Comparison of ENCODE assay signal across 20 cellular contexts in genomic region chr16:723695-724094, GRCh38. TPM values are rescaled to one million over a fixed set of nuclear protein-coding genes. Genes with fewer than 3 reads are reported as not detected.
DNase-seq lines count a peak whose midpoint lies in the region; ATAC-seq, FAIRE-seq and TF ChIP-seq lines count a peak whose summit lies in the region.
"Had no signal": no experiment of that assay in that cellular context is flagged by ENCODE, and none has a peak within 500 bp of the region (broad histone marks: within the 10 kb centered on the region; RNA-seq: fewer than 3 reads in every experiment).

No MANE protein-coding gene starts in this region.

- no peak overlapping the region for H3K4me3 ChIP-seq in HepG2 (replicated peaks in 1 of 3; ENCODE audit: insufficient read depth in 1 of 3, low read depth in 2 of 3, low read length in 3 of 3)
- no peak overlapping the region for H3K4me3 ChIP-seq in right lobe of liver
- H3K4me3 ChIP-seq in Karpas-422 (ENCODE audit: low read length), result peak overlapping the region; percentile 35; the same call in 1 of the 2 replicates
- no peak overlapping the region for H3K4me3 ChIP-seq in uterus

- BruUV-seq in HepG2 (replicated peaks; lab: Mats Ljungman, UMichigan), result no TSS peak

- POLR2A ChIA-PET in HepG2 (lab: Yijun Ruan, JAX), result no interaction called here

- intact Hi-C loops in HepG2 (cut with micrococcal nuclease; ENCODE audit: unreplicated experiment) (no loop called here), right lobe of liver (cut with DNase I) (no loop called here), uterus (cut with DNase I; ENCODE audit: low total_unique reads) (no loop called here)

- no peaks in the 10 kb centered on the region for H3K27me3 Mint-ChIP-seq in central memory CD8-positive, alpha-beta T cell
- peaks cover 17% of the 10 kb centered on the region for H3K27me3 Mint-ChIP-seq in glutamatergic neuron (ENCODE audit: unreplicated experiment)

- no peak overlapping the region for H2AFZ ChIP-seq in HepG2 (ENCODE audit: low read length)
- H2AFZ ChIP-seq in Karpas-422 (ENCODE audit: low read length), result no peak overlapping the region

- ATAC-seq in HepG2 (no peak), right lobe of liver (no peak), GM19452 (IDR thresholded peaks at IDR 0.05; ENCODE audit: unreplicated experiment) (no peak)
- ATAC-seq in central memory CD8-positive, alpha-beta T cell (replicated peaks; ENCODE audit: extremely low read depth, poor library complexity, severe bottlenecking), result no peak
- ATAC-seq: HCT116 had no signal

- no peaks in the 10 kb centered on the region for H3K9me3 ChIP-seq in HepG2 (ENCODE audit: low read length)
- H3K9me3 ChIP-seq in right lobe of liver, result no peaks in the 10 kb centered on the region
- no peaks in the 10 kb centered on the region for H3K9me3 ChIP-seq in Karpas-422 (ENCODE audit: low read length)
- H3K9me3 ChIP-seq in uterus, result no peaks in the 10 kb centered on the region

- H3K9ac ChIP-seq in HepG2 (ENCODE audit: insufficient read depth, low read depth, low read length) (no peak overlapping the region), Karpas-422 (ENCODE audit: low read length) (peak overlapping the region; percentile 75)

- H3K36me3 ChIP-seq in HepG2 (replicated peaks in 1 of 2; ENCODE audit: control insufficient read depth in 1 of 2, insufficient read depth in 2 of 2, low read length in 2 of 2) (no peaks in the 10 kb centered on the region), right lobe of liver (no peaks in the 10 kb centered on the region), Karpas-422 (ENCODE audit: insufficient read depth, low read length) (0 out of 2 replicates have a peak, but pooled peaks cover 2% of the 10 kb centered on the region), uterus (no peaks in the 10 kb centered on the region)

- WGBS in HepG2 (ENCODE audit: low lambda C conversion rate), result 54% methylated on average over 3 of the region's 9 CpGs
- 82% methylated on average over 3 of the region's 9 CpGs for WGBS in right lobe of liver (ENCODE audit: insufficient coverage, low coverage, low lambda C conversion rate, missing lambda C conversion rate)

- H3K79me2 ChIP-seq in HepG2 (ENCODE audit: insufficient read depth, low read length), result no peaks in the 10 kb centered on the region
- H3K79me2 ChIP-seq in Karpas-422 (ENCODE audit: low read length), result peaks cover 22% of the 10 kb centered on the region; the same call in 1 of the 2 replicates

- H3K9me3 Mint-ChIP-seq in central memory CD8-positive, alpha-beta T cell, result no peaks in the 10 kb centered on the region
- peaks cover 9% of the 10 kb centered on the region for H3K9me3 Mint-ChIP-seq in glutamatergic neuron (ENCODE audit: unreplicated experiment)

- in situ Hi-C loops in HepG2 (cut with HindIII; ENCODE audit: extremely low pct_ligation_motif_present, low pct_unique_long_range_greater_than_20kb), result no loop called here

- H3K27me3 ChIP-seq in HepG2 (ENCODE audit: control insufficient read depth in 1 of 2, insufficient read depth in 2 of 2, low read length in 2 of 2), result peaks cover 0 to 3% of the 10 kb centered on the region in 2 experiments; a peak in 1 of 5 replicates
- no peaks in the 10 kb centered on the region for H3K27me3 ChIP-seq in right lobe of liver
- H3K27me3 ChIP-seq in Karpas-422 (ENCODE audit: low read length), result no peaks in the 10 kb centered on the region
- peaks cover 0 to 26% of the 10 kb centered on the region in 2 donors for H3K27me3 ChIP-seq in uterus

- H3K27ac ChIP-seq in HepG2 (ENCODE audit: extremely low read length, insufficient read depth, low read length), result no peak overlapping the region
- no peak overlapping the region for H3K27ac ChIP-seq in right lobe of liver
- peak overlapping the region; percentile 91 for H3K27ac ChIP-seq in Karpas-422 (ENCODE audit: low read length)
- no peak overlapping the region for H3K27ac ChIP-seq in uterus

- DNase-seq in HepG2 (ENCODE audit: low spot score), result no peak
- DNase-seq in right lobe of liver, result no peak
- peak; percentile 52 for DNase-seq in Karpas-422
- DNase-seq in central memory CD8-positive, alpha-beta T cell (ENCODE audit: low spot score in 2 of 2), result no peak
- no peak for DNase-seq in glutamatergic neuron
- no peak for DNase-seq in uterus
- no peak for DNase-seq in hippocampal formation (lab: John Stamatoyannopoulos, UW)
- DNase-seq: 8988T, AML-193, C1 segment of cervical spinal cord, Calu3, DMS 273 treated with DMSO at 0.1 percent for 48 hours, EL, KBM-7 had no signal

- H4K20me1 ChIP-seq in HepG2 (ENCODE audit: insufficient read depth, low read length) (no peaks in the 10 kb centered on the region), Karpas-422 (ENCODE audit: insufficient read depth, low read depth, low read length) (peaks cover 8% of the 10 kb centered on the region)

- H3K36me3 Mint-ChIP-seq in central memory CD8-positive, alpha-beta T cell (ENCODE audit: insufficient read depth), result peaks cover 22% of the 10 kb centered on the region
- H3K36me3 Mint-ChIP-seq in glutamatergic neuron (ENCODE audit: unreplicated experiment), result no peaks in the 10 kb centered on the region

- H3K4me2 ChIP-seq in HepG2 (ENCODE audit: low read depth, low read length) (no peak overlapping the region), Karpas-422 (ENCODE audit: low read depth, low read length, poor library complexity, severe bottlenecking) (peak overlapping the region; percentile 89)

- no peak for TF ChIP-seq RAD21 in HepG2 (CRISPR knock-in tag; IDR thresholded peaks at IDR 0.05)

- TF ChIP-seq EP300 in HepG2 (IDR thresholded peaks at IDR 0.05; ENCODE audit: low read depth in 2 of 2, low read length in 2 of 2) (no peak), HepG2 (CRISPR knock-in tag; IDR thresholded peaks at IDR 0.05; ENCODE audit: borderline replicate concordance) (no peak)

- peaks cover 25% of the 10 kb centered on the region for H3K4me1 Mint-ChIP-seq in central memory CD8-positive, alpha-beta T cell
- peaks cover 11% of the 10 kb centered on the region for H3K4me1 Mint-ChIP-seq in glutamatergic neuron (ENCODE audit: low read depth, unreplicated experiment)

- H3K27ac Mint-ChIP-seq in central memory CD8-positive, alpha-beta T cell (ENCODE audit: low read depth), result no peak overlapping the region
- no peak overlapping the region for H3K27ac Mint-ChIP-seq in glutamatergic neuron (ENCODE audit: unreplicated experiment)

- H3K4me1 ChIP-seq in HepG2 (ENCODE audit: insufficient read depth, low read length) (peaks cover 35% of the 10 kb centered on the region), right lobe of liver (peaks cover 0 to 28% (median 3%) of the 10 kb centered on the region in 4 donors), Karpas-422 (ENCODE audit: low read length) (peaks cover 83% of the 10 kb centered on the region), uterus (peaks cover 0 to 33% of the 10 kb centered on the region in 2 donors)

- no peak for TF ChIP-seq POLR2A in HepG2 (IDR thresholded peaks at IDR 0.05; ENCODE audit: insufficient read depth in 1 of 2, low read depth in 2 of 2, low read length in 2 of 2)
- no peak for TF ChIP-seq POLR2A in right lobe of liver (IDR thresholded peaks at IDR 0.05)
- no peak for TF ChIP-seq POLR2A in uterus (IDR thresholded peaks at IDR 0.05)

- TF ChIP-seq CTCF in HepG2 (CRISPR knock-in tag; IDR thresholded peaks at IDR 0.05) (no peak), right lobe of liver (IDR thresholded peaks at IDR 0.05) (no peak), glutamatergic neuron (IDR thresholded peaks at IDR 0.05; ENCODE audit: partially characterized antibody, unreplicated experiment) (no peak), uterus (IDR thresholded peaks at IDR 0.05) (no peak)

- CTCF ChIA-PET in HepG2 (lab: Yijun Ruan, JAX; ENCODE audit: low intra/inter-chr PET ratio, low total read pairs), result no interaction called here

- no peaks in the 10 kb centered on the region for H3K9me2 ChIP-seq in Karpas-422 (replicated peaks; ENCODE audit: insufficient read depth, low read length)

- peak overlapping the region; percentile 7 for H3K4me3 Mint-ChIP-seq in central memory CD8-positive, alpha-beta T cell
- H3K4me3 Mint-ChIP-seq in glutamatergic neuron (ENCODE audit: unreplicated experiment), result no peak overlapping the region

- no peak for FAIRE-seq in HepG2 (lab: Jason Lieb, UNC)
- FAIRE-seq: G401.6, GM12891, H54, HTR-8/SVneo had no signal

RNA-seq across cellular contexts. Expression of gene CCDC78, which starts 2.5 kb away (rescaled TPM):
- 0.53 TPM in 1 of 2 replicates, not detected in the other for total RNA-seq in HepG2 (2016; rRNA removed; fragmentation: Illumina TruSeq; extraction: Trizol)
- total RNA-seq in HepG2 (2016; cell fraction: cytosol; rRNA removed; fragmentation: Illumina TruSeq; extraction: Trizol; ENCODE audit: low read depth), result 0.09 and 0.40 TPM in 2 replicates
- total RNA-seq in HepG2 (2016; cell fraction: insoluble cytoplasmic fraction; rRNA removed; fragmentation: Illumina TruSeq; extraction: Trizol), result 0.48 TPM in 1 of 2 replicates, not detected in the other
- 0.28 TPM in 2 replicates for total RNA-seq in HepG2 (2016; cell fraction: membrane; rRNA removed; fragmentation: Illumina TruSeq; extraction: Trizol)
- total RNA-seq in HepG2 (2016; cell fraction: nucleus; rRNA removed; fragmentation: Illumina TruSeq; extraction: Trizol), result 0.34 and 1.4 TPM in 2 replicates
- 1.5 and 1.7 TPM in 2 replicates for polyA plus RNA-seq in HepG2 (2011; rRNA removed)
- polyA plus RNA-seq in HepG2 (2011; cell fraction: cytosol; rRNA removed), result 0.26 and 0.44 TPM in 2 replicates
- polyA plus RNA-seq in HepG2 (2011; cell fraction: nucleus; rRNA removed), result 17.5 and 23.8 TPM in 2 replicates
- polyA plus RNA-seq in HepG2 (2012), result 1.0 and 2.1 TPM in 2 replicates
- 0.11 and 0.18 TPM in 2 replicates for polyA plus RNA-seq in HepG2 (2016; cell fraction: cytosol; fragmentation: Illumina TruSeq; extraction: Trizol; ENCODE audit: low read depth)
- 0.24 and 0.57 TPM in 2 replicates for polyA plus RNA-seq in HepG2 (2016; cell fraction: insoluble cytoplasmic fraction; fragmentation: Illumina TruSeq; extraction: Trizol; ENCODE audit: low read depth)
- polyA plus RNA-seq in HepG2 (2016; cell fraction: membrane; fragmentation: Illumina TruSeq; extraction: Trizol; ENCODE audit: low read depth), result not detected in 2 replicates
- 2.7 and 3.2 TPM in 2 replicates for polyA plus RNA-seq in HepG2 (2016; cell fraction: nucleus; fragmentation: Illumina TruSeq; extraction: Trizol; ENCODE audit: insufficient read depth, low read depth)
- 0.38 and 3.8 TPM in 2 replicates for polyA minus RNA-seq in HepG2 (2011; rRNA and poly(A)+ RNA removed; ENCODE audit: low replicate concordance)
- polyA minus RNA-seq in HepG2 (2011; cell fraction: cytosol; rRNA and poly(A)+ RNA removed), result not detected in 2 replicates
- 0.90 and 1.6 TPM in 2 replicates for polyA minus RNA-seq in HepG2 (2011; cell fraction: nucleus; rRNA and poly(A)+ RNA removed)
- total RNA-seq in right lobe of liver, result under 1 TPM in 1 of 6 experiments, not detected in 5; 0.31 TPM
- 29.4 and 110 TPM in 2 replicates for total RNA-seq in Karpas-422 (2014; rRNA removed; shearing (Covaris generic); ENCODE audit: low replicate concordance)
- 18.9 TPM for total RNA-seq in glutamatergic neuron (ENCODE audit: unreplicated experiment)
- total RNA-seq in uterus, result 1 to 10 TPM in 3 of 4 donors, not detected in 1; 1.3 to 5.3 (median 2.3) TPM

RNA-seq across cellular contexts. Expression of gene ANTKMT, which starts 2.7 kb away (rescaled TPM):
- total RNA-seq in HepG2 (2016; rRNA removed; fragmentation: Illumina TruSeq; extraction: Trizol), result 17.8 and 47.8 TPM in 2 replicates
- total RNA-seq in HepG2 (2016; cell fraction: cytosol; rRNA removed; fragmentation: Illumina TruSeq; extraction: Trizol; ENCODE audit: low read depth), result 23.3 and 24.5 TPM in 2 replicates
- total RNA-seq in HepG2 (2016; cell fraction: insoluble cytoplasmic fraction; rRNA removed; fragmentation: Illumina TruSeq; extraction: Trizol), result 20.4 and 46.4 TPM in 2 replicates
- total RNA-seq in HepG2 (2016; cell fraction: membrane; rRNA removed; fragmentation: Illumina TruSeq; extraction: Trizol), result 26.6 and 30.6 TPM in 2 replicates
- 18.5 and 25.5 TPM in 2 replicates for total RNA-seq in HepG2 (2016; cell fraction: nucleus; rRNA removed; fragmentation: Illumina TruSeq; extraction: Trizol)
- 7.5 and 11.8 TPM in 2 replicates for polyA plus RNA-seq in HepG2 (2011; rRNA removed)
- polyA plus RNA-seq in HepG2 (2011; cell fraction: cytosol; rRNA removed), result 10.6 and 19.3 TPM in 2 replicates
- 47.2 and 48.7 TPM in 2 replicates for polyA plus RNA-seq in HepG2 (2011; cell fraction: nucleus; rRNA removed)
- polyA plus RNA-seq in HepG2 (2012), result 4.2 and 8.6 TPM in 2 replicates
- 14.5 and 19.6 TPM in 2 replicates for polyA plus RNA-seq in HepG2 (2016; cell fraction: cytosol; fragmentation: Illumina TruSeq; extraction: Trizol; ENCODE audit: low read depth)
- 10.3 and 11.6 TPM in 2 replicates for polyA plus RNA-seq in HepG2 (2016; cell fraction: insoluble cytoplasmic fraction; fragmentation: Illumina TruSeq; extraction: Trizol; ENCODE audit: low read depth)
- 16.4 and 20.3 TPM in 2 replicates for polyA plus RNA-seq in HepG2 (2016; cell fraction: membrane; fragmentation: Illumina TruSeq; extraction: Trizol; ENCODE audit: low read depth)
- 33.8 and 45.5 TPM in 2 replicates for polyA plus RNA-seq in HepG2 (2016; cell fraction: nucleus; fragmentation: Illumina TruSeq; extraction: Trizol; ENCODE audit: insufficient read depth, low read depth)
- polyA minus RNA-seq in HepG2 (2011; rRNA and poly(A)+ RNA removed; ENCODE audit: low replicate concordance), result 2.4 and 4.6 TPM in 2 replicates
- 5.2 and 9.3 TPM in 2 replicates for polyA minus RNA-seq in HepG2 (2011; cell fraction: cytosol; rRNA and poly(A)+ RNA removed)
- 9.1 and 10.3 TPM in 2 replicates for polyA minus RNA-seq in HepG2 (2011; cell fraction: nucleus; rRNA and poly(A)+ RNA removed)
- total RNA-seq in right lobe of liver, result 10 to 100 TPM; 19.7 to 56.0 (median 28.2) TPM
- 19.8 and 53.3 TPM in 2 replicates for total RNA-seq in Karpas-422 (2014; rRNA removed; shearing (Covaris generic); ENCODE audit: low replicate concordance)
- 61.1 TPM for total RNA-seq in glutamatergic neuron (ENCODE audit: unreplicated experiment)
- 10 to 100 TPM in 3 of 4 donors, 1 to 10 TPM in 1; 6.2 to 21.1 (median 19.1) TPM for total RNA-seq in uterus

RNA-seq across cellular contexts. Expression of gene HAGHL, which starts 3.2 kb away (rescaled TPM):
- total RNA-seq in HepG2 (2016; rRNA removed; fragmentation: Illumina TruSeq; extraction: Trizol) (3.4 and 4.7 TPM in 2 replicates), right lobe of liver (1 to 10 TPM in 4 of 6 experiments, under 1 TPM in 2; 0.83 to 2.5 (median 1.3) TPM), glutamatergic neuron (ENCODE audit: unreplicated experiment) (31.7 TPM), uterus (1 to 10 TPM in 2 of 4 donors, not detected in 2; 1.0 to 3.4 TPM)
- total RNA-seq in HepG2 (2016; cell fraction: cytosol; rRNA removed; fragmentation: Illumina TruSeq; extraction: Trizol; ENCODE audit: low read depth), result 2.0 and 3.1 TPM in 2 replicates
- total RNA-seq in HepG2 (2016; cell fraction: insoluble cytoplasmic fraction; rRNA removed; fragmentation: Illumina TruSeq; extraction: Trizol), result 3.0 and 4.0 TPM in 2 replicates
- total RNA-seq in HepG2 (2016; cell fraction: membrane; rRNA removed; fragmentation: Illumina TruSeq; extraction: Trizol), result 2.4 and 3.1 TPM in 2 replicates
- total RNA-seq in HepG2 (2016; cell fraction: nucleus; rRNA removed; fragmentation: Illumina TruSeq; extraction: Trizol), result 2.0 and 3.3 TPM in 2 replicates
- polyA plus RNA-seq in HepG2 (2011; rRNA removed), result 8.4 and 12.7 TPM in 2 replicates
- 5.6 and 13.2 TPM in 2 replicates for polyA plus RNA-seq in HepG2 (2011; cell fraction: cytosol; rRNA removed)
- 160 and 166 TPM in 2 replicates for polyA plus RNA-seq in HepG2 (2011; cell fraction: nucleus; rRNA removed)
- polyA plus RNA-seq in HepG2 (2012), result 2.9 and 5.9 TPM in 2 replicates
- polyA plus RNA-seq in HepG2 (2016; cell fraction: cytosol; fragmentation: Illumina TruSeq; extraction: Trizol; ENCODE audit: low read depth), result 1.6 and 3.1 TPM in 2 replicates
- polyA plus RNA-seq in HepG2 (2016; cell fraction: insoluble cytoplasmic fraction; fragmentation: Illumina TruSeq; extraction: Trizol; ENCODE audit: low read depth), result 3.2 and 3.5 TPM in 2 replicates
- 1.8 and 2.5 TPM in 2 replicates for polyA plus RNA-seq in HepG2 (2016; cell fraction: membrane; fragmentation: Illumina TruSeq; extraction: Trizol; ENCODE audit: low read depth)
- 9.9 and 13.3 TPM in 2 replicates for polyA plus RNA-seq in HepG2 (2016; cell fraction: nucleus; fragmentation: Illumina TruSeq; extraction: Trizol; ENCODE audit: insufficient read depth, low read depth)
- 6.6 and 10.5 TPM in 2 replicates for polyA minus RNA-seq in HepG2 (2011; rRNA and poly(A)+ RNA removed; ENCODE audit: low replicate concordance)
- 3.3 and 4.7 TPM in 2 replicates for polyA minus RNA-seq in HepG2 (2011; cell fraction: cytosol; rRNA and poly(A)+ RNA removed)
- polyA minus RNA-seq in HepG2 (2011; cell fraction: nucleus; rRNA and poly(A)+ RNA removed), result 3.4 and 7.1 TPM in 2 replicates
- 57.4 and 159 TPM in 2 replicates for total RNA-seq in Karpas-422 (2014; rRNA removed; shearing (Covaris generic); ENCODE audit: low replicate concordance)

RNA-seq across cellular contexts. Expression of gene METRN, which starts 8.8 kb away (rescaled TPM):
- total RNA-seq in HepG2 (2016; rRNA removed; fragmentation: Illumina TruSeq; extraction: Trizol) (27.3 and 46.1 TPM in 2 replicates), right lobe of liver (10 to 100 TPM; 14.0 to 43.7 (median 26.2) TPM), glutamatergic neuron (ENCODE audit: unreplicated experiment) (134 TPM), uterus (10 to 100 TPM; 19.1 to 76.5 (median 26.7) TPM)
- 309 and 313 TPM in 2 replicates for total RNA-seq in HepG2 (2016; cell fraction: cytosol; rRNA removed; fragmentation: Illumina TruSeq; extraction: Trizol; ENCODE audit: low read depth)
- total RNA-seq in HepG2 (2016; cell fraction: insoluble cytoplasmic fraction; rRNA removed; fragmentation: Illumina TruSeq; extraction: Trizol), result 32.7 and 50.4 TPM in 2 replicates
- 215 and 243 TPM in 2 replicates for total RNA-seq in HepG2 (2016; cell fraction: membrane; rRNA removed; fragmentation: Illumina TruSeq; extraction: Trizol)
- 17.9 and 18.8 TPM in 2 replicates for total RNA-seq in HepG2 (2016; cell fraction: nucleus; rRNA removed; fragmentation: Illumina TruSeq; extraction: Trizol)
- polyA plus RNA-seq in HepG2 (2011; rRNA removed), result 25.5 and 34.0 TPM in 2 replicates
- 9.2 and 47.6 TPM in 2 replicates for polyA plus RNA-seq in HepG2 (2011; cell fraction: cytosol; rRNA removed)
- 25.3 and 25.6 TPM in 2 replicates for polyA plus RNA-seq in HepG2 (2011; cell fraction: nucleus; rRNA removed)
- 6.0 and 9.7 TPM in 2 replicates for polyA plus RNA-seq in HepG2 (2012)
- 285 and 311 TPM in 2 replicates for polyA plus RNA-seq in HepG2 (2016; cell fraction: cytosol; fragmentation: Illumina TruSeq; extraction: Trizol; ENCODE audit: low read depth)
- polyA plus RNA-seq in HepG2 (2016; cell fraction: insoluble cytoplasmic fraction; fragmentation: Illumina TruSeq; extraction: Trizol; ENCODE audit: low read depth), result 25.1 and 30.0 TPM in 2 replicates
- 167 and 188 TPM in 2 replicates for polyA plus RNA-seq in HepG2 (2016; cell fraction: membrane; fragmentation: Illumina TruSeq; extraction: Trizol; ENCODE audit: low read depth)
- polyA plus RNA-seq in HepG2 (2016; cell fraction: nucleus; fragmentation: Illumina TruSeq; extraction: Trizol; ENCODE audit: insufficient read depth, low read depth), result 32.0 and 38.6 TPM in 2 replicates
- polyA minus RNA-seq in HepG2 (2011; rRNA and poly(A)+ RNA removed; ENCODE audit: low replicate concordance), result 4.1 and 35.6 TPM in 2 replicates
- polyA minus RNA-seq in HepG2 (2011; cell fraction: cytosol; rRNA and poly(A)+ RNA removed), result 14.3 and 15.0 TPM in 2 replicates
- polyA minus RNA-seq in HepG2 (2011; cell fraction: nucleus; rRNA and poly(A)+ RNA removed), result 4.4 and 4.6 TPM in 2 replicates
- total RNA-seq in Karpas-422 (2014; rRNA removed; shearing (Covaris generic); ENCODE audit: low replicate concordance), result 25.2 and 132 TPM in 2 replicates

RNA-seq across cellular contexts. Expression of gene CIAO3, which starts 17.1 kb away (rescaled TPM):
- 16.9 and 21.7 TPM in 2 replicates for total RNA-seq in HepG2 (2016; rRNA removed; fragmentation: Illumina TruSeq; extraction: Trizol)
- total RNA-seq in HepG2 (2016; cell fraction: cytosol; rRNA removed; fragmentation: Illumina TruSeq; extraction: Trizol; ENCODE audit: low read depth), result 7.0 and 7.4 TPM in 2 replicates
- total RNA-seq in HepG2 (2016; cell fraction: insoluble cytoplasmic fraction; rRNA removed; fragmentation: Illumina TruSeq; extraction: Trizol), result 15.6 and 20.7 TPM in 2 replicates
- total RNA-seq in HepG2 (2016; cell fraction: membrane; rRNA removed; fragmentation: Illumina TruSeq; extraction: Trizol), result 5.7 and 7.5 TPM in 2 replicates
- total RNA-seq in HepG2 (2016; cell fraction: nucleus; rRNA removed; fragmentation: Illumina TruSeq; extraction: Trizol), result 14.7 and 17.4 TPM in 2 replicates
- polyA plus RNA-seq in HepG2 (2011; rRNA removed), result 25.0 and 25.2 TPM in 2 replicates
- 10.2 and 14.3 TPM in 2 replicates for polyA plus RNA-seq in HepG2 (2011; cell fraction: cytosol; rRNA removed)
- 96.0 and 123 TPM in 2 replicates for polyA plus RNA-seq in HepG2 (2011; cell fraction: nucleus; rRNA removed)
- 12.1 and 17.0 TPM in 2 replicates for polyA plus RNA-seq in HepG2 (2012)
- 1.3 and 1.4 TPM in 2 replicates for polyA plus RNA-seq in HepG2 (2016; cell fraction: cytosol; fragmentation: Illumina TruSeq; extraction: Trizol; ENCODE audit: low read depth)
- polyA plus RNA-seq in HepG2 (2016; cell fraction: insoluble cytoplasmic fraction; fragmentation: Illumina TruSeq; extraction: Trizol; ENCODE audit: low read depth), result 14.0 TPM in 2 replicates
- polyA plus RNA-seq in HepG2 (2016; cell fraction: membrane; fragmentation: Illumina TruSeq; extraction: Trizol; ENCODE audit: low read depth), result 3.2 and 3.5 TPM in 2 replicates
- 31.2 and 33.5 TPM in 2 replicates for polyA plus RNA-seq in HepG2 (2016; cell fraction: nucleus; fragmentation: Illumina TruSeq; extraction: Trizol; ENCODE audit: insufficient read depth, low read depth)
- polyA minus RNA-seq in HepG2 (2011; rRNA and poly(A)+ RNA removed; ENCODE audit: low replicate concordance), result 29.7 and 30.3 TPM in 2 replicates
- polyA minus RNA-seq in HepG2 (2011; cell fraction: cytosol; rRNA and poly(A)+ RNA removed), result 6.2 and 6.9 TPM in 2 replicates
- polyA minus RNA-seq in HepG2 (2011; cell fraction: nucleus; rRNA and poly(A)+ RNA removed), result 44.2 and 47.5 TPM in 2 replicates
- total RNA-seq in right lobe of liver, result 10 to 100 TPM; 11.9 to 26.1 (median 17.3) TPM
- total RNA-seq in Karpas-422 (2014; rRNA removed; shearing (Covaris generic); ENCODE audit: low replicate concordance), result 32.1 and 77.4 TPM in 2 replicates
- 49.5 TPM for total RNA-seq in glutamatergic neuron (ENCODE audit: unreplicated experiment)
- total RNA-seq in uterus, result 10 to 100 TPM; 14.1 to 43.3 (median 25.0) TPM
